In genomic region chr7:2477447-2478386, GRCh38 we compare ENCODE assay signal across 1 cellular context.
TF ChIP-seq lines count a peak whose summit lies in the region.

No MANE protein-coding gene starts in this region.

TF ChIP-seq in HepG2, 621 proteins besides CTCF, POLR2A, EP300 and RAD21 (continued from another document and continues in another):
- TF ChIP-seq TFDP2 (CRISPR knock-in tag; IDR thresholded peaks at IDR 0.05) (no peak), ZBTB20 (CRISPR knock-in tag; IDR thresholded peaks at IDR 0.05; ENCODE audit: borderline replicate concordance, low read depth) (no peak), ADNP (CRISPR knock-in tag; IDR thresholded peaks at IDR 0.05) (no peak), KLF9 (CRISPR knock-in tag; IDR thresholded peaks at IDR 0.05; ENCODE audit: low read depth) (no peak), TRIM24 (CRISPR knock-in tag; IDR thresholded peaks at IDR 0.05) (no peak), ZNF839 (CRISPR knock-in tag; IDR thresholded peaks at IDR 0.05; ENCODE audit: borderline replicate concordance) (peak; percentile 89; the same call in 1 of the 2 replicates), ZNF580 (CRISPR knock-in tag; IDR thresholded peaks at IDR 0.05; ENCODE audit: borderline replicate concordance, low read depth) (0 out of 2 replicates have a peak, but pooled peaks have one; percentile 49), JUNB (CRISPR knock-in tag; IDR thresholded peaks at IDR 0.05; ENCODE audit: borderline replicate concordance) (no peak), IRF2 (CRISPR knock-in tag; IDR thresholded peaks at IDR 0.05) (peak; percentile 77; the same call in 1 of the 2 replicates), MTERF4 (CRISPR knock-in tag; IDR thresholded peaks at IDR 0.05) (no peak), KDM2A (CRISPR knock-in tag; IDR thresholded peaks at IDR 0.05; ENCODE audit: borderline replicate concordance, low read depth) (peak; percentile 76), KDM3A (CRISPR knock-in tag; IDR thresholded peaks at IDR 0.05; ENCODE audit: low read depth) (0 out of 2 replicates have a peak, but pooled peaks have one; percentile 52), ZNF768 (CRISPR knock-in tag; IDR thresholded peaks at IDR 0.05) (0 out of 2 replicates have a peak, but pooled peaks have one; percentile 17), ATAD3A (CRISPR knock-in tag; IDR thresholded peaks at IDR 0.05) (no peak), ZNF609 (CRISPR knock-in tag; IDR thresholded peaks at IDR 0.05; ENCODE audit: borderline replicate concordance) (no peak), E2F1 (CRISPR knock-in tag; IDR thresholded peaks at IDR 0.05) (no peak), ZNF331 (CRISPR knock-in tag; IDR thresholded peaks at IDR 0.05) (0 out of 2 replicates have a peak, but pooled peaks have one; percentile 17), MBD4 (IDR thresholded peaks at IDR 0.05; ENCODE audit: borderline replicate concordance, low read length) (no peak), BCL6 (CRISPR knock-in tag; IDR thresholded peaks at IDR 0.05) (no peak), ZBTB37 (CRISPR knock-in tag; IDR thresholded peaks at IDR 0.05) (no peak), ZNF546 (CRISPR knock-in tag; conservative IDR thresholded peaks at IDR 0.05) (no peak), RFX3 (CRISPR knock-in tag; IDR thresholded peaks at IDR 0.05) (no peak), REXO4 (CRISPR knock-in tag; IDR thresholded peaks at IDR 0.05; ENCODE audit: borderline replicate concordance) (no peak), ZNF251 (CRISPR knock-in tag; IDR thresholded peaks at IDR 0.05) (no peak), ZNF569 (CRISPR knock-in tag; IDR thresholded peaks at IDR 0.05; ENCODE audit: borderline replicate concordance) (no peak), CSRNP2 (CRISPR knock-in tag; conservative IDR thresholded peaks at IDR 0.05; ENCODE audit: low read depth) (no peak), DDIT3 (CRISPR knock-in tag; IDR thresholded peaks at IDR 0.05) (no peak), JDP2 (CRISPR knock-in tag; IDR thresholded peaks at IDR 0.05; ENCODE audit: borderline replicate concordance) (no peak), SNAI1 (CRISPR knock-in tag; IDR thresholded peaks at IDR 0.05; ENCODE audit: borderline replicate concordance) (no peak), MXI1 (IDR thresholded peaks at IDR 0.05; ENCODE audit: borderline replicate concordance, low read depth, low read length) (no peak), GABPB1 (CRISPR knock-in tag; IDR thresholded peaks at IDR 0.05) (peak; percentile 50; the same call in 1 of the 2 replicates), SMAD1 (CRISPR knock-in tag; IDR thresholded peaks at IDR 0.05; ENCODE audit: borderline replicate concordance, low read depth) (no peak), JARID2 (CRISPR knock-in tag; IDR thresholded peaks at IDR 0.05; ENCODE audit: insufficient replicate concordance) (no peak), PPARG (CRISPR knock-in tag; conservative IDR thresholded peaks at IDR 0.05) (0 out of 2 replicates have a peak, but pooled peaks have one; percentile 27), HNF1B (CRISPR knock-in tag; IDR thresholded peaks at IDR 0.05) (peak; percentile 41; the same call in 1 of the 2 replicates), CENPT (CRISPR knock-in tag; IDR thresholded peaks at IDR 0.05; ENCODE audit: low read depth) (no peak), CBX5 (CRISPR knock-in tag; IDR thresholded peaks at IDR 0.05; ENCODE audit: borderline replicate concordance) (peak; percentile 63; the same call in 1 of the 2 replicates), PATZ1 (CRISPR knock-in tag; IDR thresholded peaks at IDR 0.05) (peak; percentile 30; the same call in 1 of the 2 replicates), TIGD3 (CRISPR knock-in tag; IDR thresholded peaks at IDR 0.05; ENCODE audit: borderline replicate concordance) (no peak), KAT2B (IDR thresholded peaks at IDR 0.05; ENCODE audit: borderline replicate concordance, low read depth, low read length) (no peak), CHD4 (IDR thresholded peaks at IDR 0.05; ENCODE audit: borderline replicate concordance, low read length) (no peak), ZNF792 (CRISPR knock-in tag; IDR thresholded peaks at IDR 0.05) (0 out of 2 replicates have a peak, but pooled peaks have one; percentile 43), ZMYM3 (CRISPR knock-in tag; IDR thresholded peaks at IDR 0.05) (no peak), HOXA9 (CRISPR knock-in tag; IDR thresholded peaks at IDR 0.05; ENCODE audit: borderline replicate concordance) (no peak), ZNF589 (CRISPR knock-in tag; conservative IDR thresholded peaks at IDR 0.05) (no peak), MTA1 (CRISPR knock-in tag; IDR thresholded peaks at IDR 0.05; ENCODE audit: borderline replicate concordance) (no peak), ZFP1 (CRISPR knock-in tag; IDR thresholded peaks at IDR 0.05) (no peak)
